8 cellular contexts compared by ENCODE assay signal in genomic region chr3:107235193-107235922, GRCh38.
DNase-seq lines count a peak whose midpoint lies in the region; ATAC-seq, FAIRE-seq and TF ChIP-seq lines count a peak whose summit lies in the region.

No MANE protein-coding gene starts in this region.

- H3K36me3 Mint-ChIP-seq in activated T-helper 1 cell treated with anti-CD3 and anti-CD28 coated beads, Interleukin-12 subunit alpha, Interleukin-12 subunit beta, Interleukin-2, Interleukin-4 antibody, amounts not matched to agents 30 ng/mL and 10 ng/mL and 1 ng/mL, durations not matched to agents 14 hours and 24 hours and 36 hours (ENCODE audit: low read depth) = no peaks in the 10 kb centered on the region

- no peaks in the 10 kb centered on the region for H3K36me3 ChIP-seq in keratinocyte (ENCODE audit: control insufficient read depth in 2 of 2, extremely low read depth in 1 of 2, insufficient read depth in 2 of 2, low read length in 2 of 2)

- ATAC-seq in HG02885 (IDR thresholded peaks at IDR 0.05; ENCODE audit: poor library complexity, unreplicated experiment) (no peak), HG02870 (IDR thresholded peaks at IDR 0.05; ENCODE audit: unreplicated experiment) (no peak), GM19351 (IDR thresholded peaks at IDR 0.05; ENCODE audit: unreplicated experiment) (no peak)

- peak overlapping the region; percentile 81 for H3K4me2 ChIP-seq in keratinocyte (ENCODE audit: control insufficient read depth, extremely low read depth, insufficient read depth, low read depth, low read length)

- H4K20me1 ChIP-seq in keratinocyte (ENCODE audit: control insufficient read depth, extremely low read depth, insufficient read depth, low read length) = no peaks in the 10 kb centered on the region

- H3K9me3 ChIP-seq in keratinocyte (ENCODE audit: control insufficient read depth, low read depth, low read length) = no peaks in the 10 kb centered on the region

- TF ChIP-seq CTCF in keratinocyte (optimal IDR thresholded peaks at IDR 0.05 in 1 of 3, IDR thresholded peaks at IDR 0.05 in 1 of 3, conservative IDR thresholded peaks at IDR 0.05 in 1 of 3; ENCODE audit: extremely low read depth in 1 of 3, insufficient read depth in 2 of 3, low read length in 3 of 3) = no peak

- H2AFZ ChIP-seq in keratinocyte (ENCODE audit: control insufficient read depth, low read length) = peak overlapping the region; percentile 64

- no peak for FAIRE-seq in keratinocyte (lab: Jason Lieb, UNC)

- peaks cover 9% of the 10 kb centered on the region for H3K4me1 Mint-ChIP-seq in activated T-helper 1 cell treated with anti-CD3 and anti-CD28 coated beads, Interleukin-12 subunit alpha, Interleukin-12 subunit beta, Interleukin-2, Interleukin-4 antibody, amounts not matched to agents 30 ng/mL and 10 ng/mL and 1 ng/mL, durations not matched to agents 14 hours and 24 hours and 36 hours (ENCODE audit: low read depth)

- no peaks in the 10 kb centered on the region for H3K9me3 Mint-ChIP-seq in activated T-helper 1 cell treated with anti-CD3 and anti-CD28 coated beads, Interleukin-12 subunit alpha, Interleukin-12 subunit beta, Interleukin-2, Interleukin-4 antibody, amounts not matched to agents 30 ng/mL and 10 ng/mL and 1 ng/mL, durations not matched to agents 14 hours and 24 hours and 36 hours

- peaks cover 18% of the 10 kb centered on the region for H3K27me3 Mint-ChIP-seq in activated T-helper 1 cell treated with anti-CD3 and anti-CD28 coated beads, Interleukin-12 subunit alpha, Interleukin-12 subunit beta, Interleukin-2, Interleukin-4 antibody, amounts not matched to agents 30 ng/mL and 10 ng/mL and 1 ng/mL, durations not matched to agents 14 hours and 24 hours and 36 hours (ENCODE audit: insufficient read depth)

- H3K9ac ChIP-seq in keratinocyte (ENCODE audit: control insufficient read depth, extremely low read depth, insufficient read depth, low read length) = peak overlapping the region; percentile 43

- peak; percentile 29 for DNase-seq in AG08396 (ENCODE audit: low spot score)
- peak; percentile 32 for DNase-seq in HCEC 1CT
- DNase-seq in activated T-helper 1 cell treated with anti-CD3 and anti-CD28 coated beads, Interleukin-12 subunit alpha, Interleukin-12 subunit beta, Interleukin-2, Interleukin-4 antibody, amounts not matched to agents 30 ng/mL and 10 ng/mL and 1 ng/mL, durations not matched to agents 14 hours and 24 hours and 36 hours (ENCODE audit: low spot score) = no peak
- no peak for DNase-seq in keratinocyte (ENCODE audit: low read depth, low spot score)
- peak in 12 of 49 donors; percentile 3 to 43 (median 12) for DNase-seq in substantia nigra (lab: John Stamatoyannopoulos, UW)

- peak overlapping the region; percentile 1 to 57 (median 56) for H3K4me3 ChIP-seq in keratinocyte (ENCODE audit: control insufficient read depth in 2 of 3, extremely low read depth in 1 of 3, insufficient read depth in 2 of 3, low read depth in 1 of 3, low read length in 3 of 3)

- H3K27me3 ChIP-seq in keratinocyte (ENCODE audit: control insufficient read depth, extremely low read depth, insufficient read depth, low read length) = no peaks in the 10 kb centered on the region

- H3K9me1 ChIP-seq in keratinocyte (ENCODE audit: control insufficient read depth, extremely low read depth, insufficient read depth, low read length) = no peaks in the 10 kb centered on the region

- intact Hi-C loops in activated T-helper 1 cell treated with anti-CD3 and anti-CD28 coated beads, Interleukin-12 subunit alpha, Interleukin-12 subunit beta, Interleukin-2, Interleukin-4 antibody, amounts not matched to agents 30 ng/mL and 10 ng/mL and 1 ng/mL, durations not matched to agents 14 hours and 24 hours and 36 hours (cut with micrococcal nuclease) = loop anchor here (5.0 kb wide), 3 partner anchors 612 to 1868 kb away; partner anchors contain the start of gene ALCAM

- no peaks in the 10 kb centered on the region for H3K79me2 ChIP-seq in keratinocyte (ENCODE audit: control insufficient read depth, insufficient read depth, low read length)

- peak overlapping the region; percentile 48 for H3K4me3 Mint-ChIP-seq in activated T-helper 1 cell treated with anti-CD3 and anti-CD28 coated beads, Interleukin-12 subunit alpha, Interleukin-12 subunit beta, Interleukin-2, Interleukin-4 antibody, amounts not matched to agents 30 ng/mL and 10 ng/mL and 1 ng/mL, durations not matched to agents 14 hours and 24 hours and 36 hours

- no peak overlapping the region for H3K27ac Mint-ChIP-seq in activated T-helper 1 cell treated with anti-CD3 and anti-CD28 coated beads, Interleukin-12 subunit alpha, Interleukin-12 subunit beta, Interleukin-2, Interleukin-4 antibody, amounts not matched to agents 30 ng/mL and 10 ng/mL and 1 ng/mL, durations not matched to agents 14 hours and 24 hours and 36 hours

- H3K4me1 ChIP-seq in keratinocyte (ENCODE audit: control insufficient read depth, extremely low read depth, insufficient read depth, low read length) = peaks cover 16% of the 10 kb centered on the region

- H3K27ac ChIP-seq in keratinocyte (ENCODE audit: control insufficient read depth, insufficient read depth, low read length) (peak overlapping the region; percentile 37), substantia nigra (ENCODE audit: low read depth, low read length, poor library complexity, severe bottlenecking) (peak overlapping the region; percentile 88)

- dilution Hi-C loops in keratinocyte (cut with MboI; ENCODE audit: extremely low pct_ligation_motif_present, low sequenced_read_pairs) = no loop called here

Comparison
In these comparisons a context has a peak if more than half of its experiments do, and no peak if none do; other contexts are left out.
1. DNase-seq: peak in AG08396 (single experiment) and HCEC 1CT (single experiment); none in activated T-helper 1 cell treated with anti-CD3 and anti-CD28 coated beads, Interleukin-12 subunit alpha, Interleukin-12 subunit beta, Interleukin-2, Interleukin-4 antibody, amounts not matched to agents 30 ng/mL and 10 ng/mL and 1 ng/mL, durations not matched to agents 14 hours and 24 hours and 36 hours (single experiment) and keratinocyte (single experiment).